In the genomic region with DNA sequence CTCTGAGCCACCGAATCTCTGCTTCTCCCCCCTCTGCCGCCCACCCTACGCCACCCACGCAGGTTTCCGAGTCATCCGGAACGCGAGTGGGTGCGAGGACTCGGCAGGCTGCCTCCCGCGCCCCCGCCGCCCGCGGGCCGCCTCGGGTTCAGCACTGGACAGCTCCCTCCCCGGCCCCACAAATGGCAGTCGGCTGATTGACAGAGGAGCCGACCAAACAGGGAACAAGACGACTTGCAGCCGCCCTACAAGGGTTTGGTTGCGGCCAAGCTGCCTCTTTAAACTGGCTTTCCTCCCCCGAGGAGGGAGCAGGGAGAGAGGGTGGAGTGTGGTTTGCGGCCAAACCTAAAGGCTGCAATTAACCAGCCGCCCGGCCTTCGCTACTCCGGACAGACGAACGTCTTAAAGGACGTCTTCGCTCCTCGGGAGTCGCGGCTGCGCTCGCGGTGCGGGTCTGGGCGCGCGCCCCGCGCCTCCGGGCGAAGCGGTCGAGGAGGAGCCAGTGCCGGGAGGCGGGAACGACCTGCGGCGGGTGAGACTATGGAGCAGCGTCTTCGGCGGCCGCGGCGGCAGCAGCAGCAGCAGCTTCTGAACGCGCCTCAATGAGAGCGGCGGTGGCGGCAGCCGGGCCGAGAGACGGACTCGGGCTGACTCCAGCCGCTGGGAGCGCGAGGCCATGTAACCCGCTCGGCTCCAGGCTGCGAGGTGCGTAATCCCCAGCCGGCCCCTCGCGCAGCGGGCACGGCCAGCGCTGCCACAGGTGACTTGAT, we compare ENCODE assay signal across 1 cellular context.
TF ChIP-seq lines count a peak whose summit lies in the region.

TSS of gene GPR158 (plus strand) at position 541 of the 770 bp plus-strand sequence. CDS start 420 bp downstream, outside the sequence.

TF ChIP-seq in GM12878, 131 proteins besides CTCF, POLR2A, EP300 and RAD21 (continued from another document):
- TF ChIP-seq MAX (IDR thresholded peaks at IDR 0.05; ENCODE audit: low read depth, low read length) (no peak), NR2F1 (conservative IDR thresholded peaks at IDR 0.05) (no peak), FOS (IDR thresholded peaks at IDR 0.05; ENCODE audit: borderline replicate concordance, extremely low read depth, insufficient read length) (no peak), REST (IDR thresholded peaks at IDR 0.05; ENCODE audit: low read depth, low read length) (peak; percentile 95), CEBPB (IDR thresholded peaks at IDR 0.05; ENCODE audit: borderline replicate concordance in 1 of 2, low read depth in 2 of 2, low read length in 2 of 2) (no peak), ZNF687 (IDR thresholded peaks at IDR 0.05) (no peak), HCFC1 (IDR thresholded peaks at IDR 0.05; ENCODE audit: low read length) (no peak), JUND (IDR thresholded peaks at IDR 0.05; ENCODE audit: low read depth, low read length) (no peak), MTA3 (IDR thresholded peaks at IDR 0.05; ENCODE audit: borderline replicate concordance, low read length) (no peak), PKNOX1 (IDR thresholded peaks at IDR 0.05) (peak; percentile 94), ATF3 (IDR thresholded peaks at IDR 0.05; ENCODE audit: borderline replicate concordance, extremely low read depth, low read depth, low read length) (no peak), SMAD5 (IDR thresholded peaks at IDR 0.05; ENCODE audit: low read depth) (no peak), RFX5 (IDR thresholded peaks at IDR 0.05; ENCODE audit: low read depth, low read length) (no peak), CHD2 (IDR thresholded peaks at IDR 0.05; ENCODE audit: borderline replicate concordance, low read depth, low read length) (no peak), ATF2 (IDR thresholded peaks at IDR 0.05; ENCODE audit: low read length) (no peak), YY1 (IDR thresholded peaks at IDR 0.05; ENCODE audit: low read depth, low read length) (no peak)
- TF ChIP-seq, protein P1, sequence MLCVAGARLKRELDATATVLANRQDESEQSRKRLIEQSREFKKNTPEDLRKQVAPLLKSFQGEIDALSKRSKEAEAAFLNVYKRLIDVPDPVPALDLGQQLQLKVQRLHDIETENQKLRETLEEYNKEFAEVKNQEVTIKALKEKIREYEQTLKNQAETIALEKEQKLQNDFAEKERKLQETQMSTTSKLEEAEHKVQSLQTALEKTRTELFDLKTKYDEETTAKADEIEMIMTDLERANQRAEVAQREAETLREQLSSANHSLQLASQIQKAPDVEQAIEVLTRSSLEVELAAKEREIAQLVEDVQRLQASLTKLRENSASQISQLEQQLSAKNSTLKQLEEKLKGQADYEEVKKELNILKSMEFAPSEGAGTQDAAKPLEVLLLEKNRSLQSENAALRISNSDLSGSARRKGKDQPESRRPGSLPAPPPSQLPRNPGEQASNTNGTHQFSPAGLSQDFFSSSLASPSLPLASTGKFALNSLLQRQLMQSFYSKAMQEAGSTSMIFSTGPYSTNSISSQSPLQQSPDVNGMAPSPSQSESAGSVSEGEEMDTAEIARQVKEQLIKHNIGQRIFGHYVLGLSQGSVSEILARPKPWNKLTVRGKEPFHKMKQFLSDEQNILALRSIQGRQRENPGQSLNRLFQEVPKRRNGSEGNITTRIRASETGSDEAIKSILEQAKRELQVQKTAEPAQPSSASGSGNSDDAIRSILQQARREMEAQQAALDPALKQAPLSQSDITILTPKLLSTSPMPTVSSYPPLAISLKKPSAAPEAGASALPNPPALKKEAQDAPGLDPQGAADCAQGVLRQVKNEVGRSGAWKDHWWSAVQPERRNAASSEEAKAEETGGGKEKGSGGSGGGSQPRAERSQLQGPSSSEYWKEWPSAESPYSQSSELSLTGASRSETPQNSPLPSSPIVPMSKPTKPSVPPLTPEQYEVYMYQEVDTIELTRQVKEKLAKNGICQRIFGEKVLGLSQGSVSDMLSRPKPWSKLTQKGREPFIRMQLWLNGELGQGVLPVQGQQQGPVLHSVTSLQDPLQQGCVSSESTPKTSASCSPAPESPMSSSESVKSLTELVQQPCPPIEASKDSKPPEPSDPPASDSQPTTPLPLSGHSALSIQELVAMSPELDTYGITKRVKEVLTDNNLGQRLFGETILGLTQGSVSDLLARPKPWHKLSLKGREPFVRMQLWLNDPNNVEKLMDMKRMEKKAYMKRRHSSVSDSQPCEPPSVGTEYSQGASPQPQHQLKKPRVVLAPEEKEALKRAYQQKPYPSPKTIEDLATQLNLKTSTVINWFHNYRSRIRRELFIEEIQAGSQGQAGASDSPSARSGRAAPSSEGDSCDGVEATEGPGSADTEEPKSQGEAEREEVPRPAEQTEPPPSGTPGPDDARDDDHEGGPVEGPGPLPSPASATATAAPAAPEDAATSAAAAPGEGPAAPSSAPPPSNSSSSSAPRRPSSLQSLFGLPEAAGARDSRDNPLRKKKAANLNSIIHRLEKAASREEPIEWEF (IDR thresholded peaks at IDR 0.05; ENCODE audit: insufficient replicate concordance, low read depth, low read length), result no peak
- TF ChIP-seq, protein P2, sequence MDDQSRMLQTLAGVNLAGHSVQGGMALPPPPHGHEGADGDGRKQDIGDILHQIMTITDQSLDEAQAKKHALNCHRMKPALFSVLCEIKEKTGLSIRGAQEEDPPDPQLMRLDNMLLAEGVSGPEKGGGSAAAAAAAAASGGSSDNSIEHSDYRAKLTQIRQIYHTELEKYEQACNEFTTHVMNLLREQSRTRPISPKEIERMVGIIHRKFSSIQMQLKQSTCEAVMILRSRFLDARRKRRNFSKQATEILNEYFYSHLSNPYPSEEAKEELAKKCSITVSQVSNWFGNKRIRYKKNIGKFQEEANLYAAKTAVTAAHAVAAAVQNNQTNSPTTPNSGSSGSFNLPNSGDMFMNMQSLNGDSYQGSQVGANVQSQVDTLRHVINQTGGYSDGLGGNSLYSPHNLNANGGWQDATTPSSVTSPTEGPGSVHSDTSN (IDR thresholded peaks at IDR 0.05; ENCODE audit: insufficient replicate concordance, low read depth, low read length), result peak; percentile 91
